Comparison of ENCODE assay signal across 1 cellular context in the genomic region with DNA sequence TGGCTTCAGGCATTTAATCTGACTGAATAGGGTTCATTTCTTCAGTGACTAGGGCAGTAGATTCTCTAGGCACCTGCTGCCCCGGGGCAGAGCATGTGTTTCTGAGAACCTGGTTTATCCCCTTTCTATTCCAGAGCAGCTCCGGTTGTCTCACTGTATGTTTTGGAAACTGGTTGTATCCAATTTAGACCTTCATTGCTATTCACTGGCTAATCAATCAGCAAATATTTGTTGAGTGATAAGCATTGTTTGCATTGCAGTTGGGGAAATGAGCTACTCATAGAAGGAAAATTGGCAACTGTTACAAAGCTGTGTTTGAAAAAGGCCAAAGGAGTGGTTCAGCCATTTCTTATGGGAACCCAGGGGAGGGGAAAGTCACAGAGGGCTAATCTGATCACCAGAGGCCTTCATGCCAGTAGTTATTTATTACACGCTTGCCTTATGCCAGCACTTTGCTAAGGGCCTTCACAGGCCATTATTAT.
TF ChIP-seq lines count a peak whose summit lies in the region.

No MANE protein-coding gene starts in this region.

TF ChIP-seq in GM23338, 12 proteins besides CTCF, POLR2A, EP300 and RAD21 (continued from another document):
- TF ChIP-seq ZNF462 (CRISPR knock-in tag; IDR thresholded peaks at IDR 0.05) = no peak
TF ChIP-seq in GM23338: peak in this region for 0.
